ENCODE assay signal across 31 cellular contexts in genomic region chr2:54289942-54290702, GRCh38. TPM values are rescaled to one million over a fixed set of nuclear protein-coding genes. Genes with fewer than 3 reads are reported as not detected.
A peak's percentile ranks its signal among the peaks of the same experiment; 100 is the strongest.
DNase-seq lines count a peak whose midpoint lies in the region; ATAC-seq and TF ChIP-seq lines count a peak whose summit lies in the region.
"Had no signal": no experiment of that assay in that cellular context is flagged by ENCODE, and none has a peak within 500 bp of the region (broad histone marks: within the 10 kb centered on the region; RNA-seq: fewer than 3 reads in every experiment).

No MANE protein-coding gene starts in this region.

- no peak for TF ChIP-seq POLR2A in tibial nerve (IDR thresholded peaks at IDR 0.05)

- no peak for DNase-seq in activated T-cell treated with anti-CD3 and anti-CD28 coated beads, Interleukin-2, amount 50 U/mL, for 72 hours
- no peak for DNase-seq in activated T-cell treated with anti-CD3 and anti-CD28 coated beads, Interleukin-2, amount 50 U/mL, for 24 hours
- DNase-seq in SHP77 (lab: John Stamatoyannopoulos, UW) = no peak
- no peak for DNase-seq in ascending aorta (ENCODE audit: low spot score in 2 of 2)
- DNase-seq in tibial nerve (ENCODE audit: low spot score in 2 of 2) = no peak
- DNase-seq: activated CD4-positive, alpha-beta T cell treated with anti-CD3 and anti-CD28 coated beads, Interleukin-2, amount 50 U/mL, for 48 hours; activated naive CD4-positive, alpha-beta T cell treated with Interleukin-2 at 50 U/mL for 16 hours; DMS79; GF-D8; naive thymus-derived CD4-positive, alpha-beta T cell; NCI-H1694 treated with DMSO at 0.1 percent for 48 hours; psoas muscle; T-helper 1 cell had no signal

- H3K9ac ChIP-seq in iPS-20b (ENCODE audit: low read depth, low read length) = no peak overlapping the region

- H3K4me1 ChIP-seq in iPS-20b (ENCODE audit: insufficient read depth, low read length) (peaks cover 22% of the 10 kb centered on the region; the same call in 1 of the 2 replicates), ascending aorta (no peaks in the 10 kb centered on the region), tibial nerve (peaks cover 0 to 16% (median 0%) of the 10 kb centered on the region in 4 donors)
- H3K4me1 ChIP-seq: SJSA1 had no signal

- no peak for TF ChIP-seq CTCF in brain (conservative IDR thresholded peaks at IDR 0.05)
- no peak for TF ChIP-seq CTCF in ascending aorta (IDR thresholded peaks at IDR 0.05)
- no peak for TF ChIP-seq CTCF in tibial nerve (IDR thresholded peaks at IDR 0.05)

- ATAC-seq in activated T-cell treated with anti-CD3 and anti-CD28 coated beads, Interleukin-2, amount 50 U/mL, for 72 hours (replicated peaks in 1 of 2) = no peak
- ATAC-seq: activated CD4-positive, CD25-positive, alpha-beta regulatory T cell treated with anti-CD3 and anti-CD28 coated beads, Interleukin-2, amount 50 U/mL, for 24 hours; HCT116; naive thymus-derived CD4-positive, alpha-beta T cell; psoas muscle; stimulated activated memory B cell treated with anti-CD40 and anti-IgM and Interleukin-4, amounts not matched to agents 10 μg/mL and 1 μg/mL and 100 μg/mL, for 72 hours had no signal

- H3K27ac Mint-ChIP-seq in activated T-cell treated with anti-CD3 and anti-CD28 coated beads, Interleukin-2, amount 50 U/mL, for 72 hours = peak overlapping the region; percentile 13
- no peak overlapping the region for H3K27ac Mint-ChIP-seq in activated T-cell treated with anti-CD3 and anti-CD28 coated beads, Interleukin-2, amount 50 U/mL, for 24 hours
- peak overlapping the region in 4 of 5 experiments; percentile 9 to 63 (median 30) for H3K27ac Mint-ChIP-seq in brain
- H3K27ac Mint-ChIP-seq: naive thymus-derived CD4-positive, alpha-beta T cell; stimulated activated memory B cell treated with anti-CD40 and anti-IgM and Interleukin-4, amounts not matched to agents 10 μg/mL and 1 μg/mL and 100 μg/mL, for 72 hours had no signal

- H3K27me3 Mint-ChIP-seq in activated T-cell treated with anti-CD3 and anti-CD28 coated beads, Interleukin-2, amount 50 U/mL, for 72 hours (ENCODE audit: low read depth) = no peaks in the 10 kb centered on the region
- no peaks in the 10 kb centered on the region for H3K27me3 Mint-ChIP-seq in activated T-cell treated with anti-CD3 and anti-CD28 coated beads, Interleukin-2, amount 50 U/mL, for 24 hours
- no peaks in the 10 kb centered on the region for H3K27me3 Mint-ChIP-seq in brain
- H3K27me3 Mint-ChIP-seq: naive thymus-derived CD4-positive, alpha-beta T cell; stimulated activated memory B cell treated with anti-CD40 and anti-IgM and Interleukin-4, amounts not matched to agents 10 μg/mL and 1 μg/mL and 100 μg/mL, for 72 hours had no signal

- no peaks in the 10 kb centered on the region for H3K36me3 ChIP-seq in iPS-20b (ENCODE audit: insufficient read depth, low read depth, low read length)
- H3K36me3 ChIP-seq in ascending aorta = no peaks in the 10 kb centered on the region
- no peaks in the 10 kb centered on the region for H3K36me3 ChIP-seq in tibial nerve
- H3K36me3 ChIP-seq: SJSA1, suprapubic skin had no signal

- H3K27ac ChIP-seq in iPS-20b (ENCODE audit: low read length) (no peak overlapping the region), temporal lobe (ENCODE audit: low read depth, low read length) (peak overlapping the region; percentile 54), ascending aorta (no peak overlapping the region), tibial nerve (peak overlapping the region in 2 of 4 donors; percentile 22 to 52)
- H3K27ac ChIP-seq: C4-2B, epithelial cell of prostate, psoas muscle, SJSA1, suprapubic skin had no signal

- H3K4me1 Mint-ChIP-seq in activated T-cell treated with anti-CD3 and anti-CD28 coated beads, Interleukin-2, amount 50 U/mL, for 72 hours (ENCODE audit: low read depth) = no peaks in the 10 kb centered on the region
- H3K4me1 Mint-ChIP-seq in activated T-cell treated with anti-CD3 and anti-CD28 coated beads, Interleukin-2, amount 50 U/mL, for 24 hours (ENCODE audit: low read depth) = no peaks in the 10 kb centered on the region
- peaks cover 28% of the 10 kb centered on the region for H3K4me1 Mint-ChIP-seq in brain
- H3K4me1 Mint-ChIP-seq: naive thymus-derived CD4-positive, alpha-beta T cell; stimulated activated memory B cell treated with anti-CD40 and anti-IgM and Interleukin-4, amounts not matched to agents 10 μg/mL and 1 μg/mL and 100 μg/mL, for 72 hours had no signal

- intact Hi-C loops in ascending aorta (cut with DNase I) = no loop called here

- no peaks in the 10 kb centered on the region for H3K9me3 Mint-ChIP-seq in activated T-cell treated with anti-CD3 and anti-CD28 coated beads, Interleukin-2, amount 50 U/mL, for 72 hours
- no peaks in the 10 kb centered on the region for H3K9me3 Mint-ChIP-seq in activated T-cell treated with anti-CD3 and anti-CD28 coated beads, Interleukin-2, amount 50 U/mL, for 24 hours
- no peaks in the 10 kb centered on the region for H3K9me3 Mint-ChIP-seq in brain
- H3K9me3 Mint-ChIP-seq: stimulated activated memory B cell treated with anti-CD40 and anti-IgM and Interleukin-4, amounts not matched to agents 10 μg/mL and 1 μg/mL and 100 μg/mL, for 72 hours had no signal

- H3K4me3 ChIP-seq in iPS-20b (ENCODE audit: low read length) = peak overlapping the region; percentile 45
- H3K4me3 ChIP-seq in ascending aorta = peak overlapping the region in 1 of 2 donors; percentile 18
- H3K4me3 ChIP-seq in tibial nerve = peak overlapping the region in 1 of 4 donors; percentile 32
- H3K4me3 ChIP-seq: psoas muscle, SJSA1, suprapubic skin had no signal

- no peaks in the 10 kb centered on the region for H3K9me3 ChIP-seq in iPS-20b (ENCODE audit: insufficient read depth, low read depth, low read length)
- H3K9me3 ChIP-seq in ascending aorta = no peaks in the 10 kb centered on the region
- H3K9me3 ChIP-seq in tibial nerve = no peaks in the 10 kb centered on the region
- H3K9me3 ChIP-seq: psoas muscle, SJSA1, suprapubic skin had no signal

- TF ChIP-seq EP300 in tibial nerve (IDR thresholded peaks at IDR 0.05) = no peak

- H3K27me3 ChIP-seq in iPS-20b (ENCODE audit: insufficient read depth, low read length) (peaks cover 78% of the 10 kb centered on the region), ascending aorta (no peaks in the 10 kb centered on the region), tibial nerve (no peaks in the 10 kb centered on the region)
- H3K27me3 ChIP-seq: SJSA1, suprapubic skin had no signal

- H3K36me3 Mint-ChIP-seq in activated T-cell treated with anti-CD3 and anti-CD28 coated beads, Interleukin-2, amount 50 U/mL, for 72 hours (ENCODE audit: insufficient read depth in 2 of 2) = peaks cover 0 to 3% of the 10 kb centered on the region in 2 donors
- no peaks in the 10 kb centered on the region for H3K36me3 Mint-ChIP-seq in activated T-cell treated with anti-CD3 and anti-CD28 coated beads, Interleukin-2, amount 50 U/mL, for 24 hours (ENCODE audit: low read depth)
- no peaks in the 10 kb centered on the region for H3K36me3 Mint-ChIP-seq in brain

- H3K4me3 Mint-ChIP-seq in activated T-cell treated with anti-CD3 and anti-CD28 coated beads, Interleukin-2, amount 50 U/mL, for 72 hours = no peak overlapping the region
- H3K4me3 Mint-ChIP-seq in activated T-cell treated with anti-CD3 and anti-CD28 coated beads, Interleukin-2, amount 50 U/mL, for 24 hours = no peak overlapping the region
- H3K4me3 Mint-ChIP-seq in brain = peak overlapping the region in 3 of 5 experiments; percentile 2 to 29 (median 23)
- H3K4me3 Mint-ChIP-seq: naive thymus-derived CD4-positive, alpha-beta T cell; stimulated activated memory B cell treated with anti-CD40 and anti-IgM and Interleukin-4, amounts not matched to agents 10 μg/mL and 1 μg/mL and 100 μg/mL, for 72 hours had no signal

- 55 to 61% methylated on average over 28 of the region's 28 CpGs for WGBS in tibial nerve, 2 donors

RNA-seq across cellular contexts. Expression of gene TSPYL6, which starts 34.1 kb away (rescaled TPM):
- not detected for total RNA-seq in activated T-cell treated with anti-CD3 and anti-CD28 coated beads, Interleukin-2, amount 50 U/mL, for 72 hours
- not detected for polyA plus RNA-seq in brain (ENCODE audit: insufficient read depth, low read depth, low replicate concordance)
- under 0.01 TPM for total RNA-seq in temporal lobe
- total RNA-seq in ascending aorta = not detected
- total RNA-seq in tibial nerve = 1 to 10 TPM in 1 of 4 donors, under 1 TPM in 1, not detected in 2; 0.21 to 1.7 TPM
- total RNA-seq: A172; chondrocyte; lower leg skin; naive thymus-derived CD4-positive, alpha-beta T cell; NCI-H460; psoas muscle; RPMI7951; SJSA1; suprapubic skin had no signal
- polyA plus RNA-seq: adipose tissue; keratinocyte; naive thymus-derived CD4-positive, alpha-beta T cell; urinary bladder had no signal

Comparison
In these comparisons a context has a peak if more than half of its experiments do, and no peak if none do; other contexts are left out.
1. H3K4me3 Mint-ChIP-seq: peak in brain (3 of 5); none in activated T-cell treated with anti-CD3 and anti-CD28 coated beads, Interleukin-2, amount 50 U/mL, for 72 hours (0 of 2) and activated T-cell treated with anti-CD3 and anti-CD28 coated beads, Interleukin-2, amount 50 U/mL, for 24 hours (single experiment).